ENCODE assay signal across 9 cellular contexts in genomic region chr6:155493026-155493693, GRCh38. TPM values are rescaled to one million over a fixed set of nuclear protein-coding genes. Genes with fewer than 3 reads are reported as not detected.
DNase-seq lines count a peak whose midpoint lies in the region; ATAC-seq and TF ChIP-seq lines count a peak whose summit lies in the region.
"Had no signal": no experiment of that assay in that cellular context is flagged by ENCODE, and none has a peak within 500 bp of the region (broad histone marks: within the 10 kb centered on the region; RNA-seq: fewer than 3 reads in every experiment).

No MANE protein-coding gene starts in this region.

- no peak overlapping the region for H3K4me3 Mint-ChIP-seq in activated CD8-positive, alpha-beta T cell treated with anti-CD3 and anti-CD28 coated beads for 36 hours
- H3K4me3 Mint-ChIP-seq in activated CD8-positive, alpha-beta T cell treated with anti-CD3 and anti-CD28 coated beads, Interleukin-2, amount 10 ng/mL, durations not matched to agents 7 days and 5 days = no peak overlapping the region
- H3K4me3 Mint-ChIP-seq in chondrocyte (ENCODE audit: unreplicated experiment) = no peak overlapping the region
- H3K4me3 Mint-ChIP-seq in activated T-cell treated with anti-CD3 and anti-CD28 coated beads, Interleukin-2, amount 50 U/mL, for 4 hours = no peak overlapping the region
- H3K4me3 Mint-ChIP-seq in T-helper 2 cell treated with Interferon-gamma antibody and Interleukin-4, amounts not matched to agents 5 μg/mL and 100 μg/mL, for 36 hours = no peak overlapping the region
- H3K4me3 Mint-ChIP-seq: neural crest cell had no signal

- no peaks in the 10 kb centered on the region for H3K36me3 Mint-ChIP-seq in activated CD8-positive, alpha-beta T cell treated with anti-CD3 and anti-CD28 coated beads for 36 hours (ENCODE audit: low read depth)
- H3K36me3 Mint-ChIP-seq in activated CD8-positive, alpha-beta T cell treated with anti-CD3 and anti-CD28 coated beads, Interleukin-2, amount 10 ng/mL, durations not matched to agents 7 days and 5 days (ENCODE audit: low read depth) = no peaks in the 10 kb centered on the region
- no peaks in the 10 kb centered on the region for H3K36me3 Mint-ChIP-seq in chondrocyte (ENCODE audit: low read depth)
- no peaks in the 10 kb centered on the region for H3K36me3 Mint-ChIP-seq in activated T-cell treated with anti-CD3 and anti-CD28 coated beads, Interleukin-2, amount 50 U/mL, for 4 hours (ENCODE audit: insufficient read depth)
- H3K36me3 Mint-ChIP-seq in T-helper 2 cell treated with Interferon-gamma antibody and Interleukin-4, amounts not matched to agents 5 μg/mL and 100 μg/mL, for 36 hours (ENCODE audit: low read depth) = no peaks in the 10 kb centered on the region

- no peaks in the 10 kb centered on the region for H3K27me3 ChIP-seq in upper lobe of right lung

- peaks cover 14% of the 10 kb centered on the region for H3K4me1 Mint-ChIP-seq in activated CD8-positive, alpha-beta T cell treated with anti-CD3 and anti-CD28 coated beads for 36 hours (ENCODE audit: low read depth)
- H3K4me1 Mint-ChIP-seq in activated CD8-positive, alpha-beta T cell treated with anti-CD3 and anti-CD28 coated beads, Interleukin-2, amount 10 ng/mL, durations not matched to agents 7 days and 5 days (ENCODE audit: low read depth) = no peaks in the 10 kb centered on the region
- peaks cover 43% of the 10 kb centered on the region for H3K4me1 Mint-ChIP-seq in chondrocyte (ENCODE audit: low read depth)
- peaks cover 9% of the 10 kb centered on the region for H3K4me1 Mint-ChIP-seq in activated T-cell treated with anti-CD3 and anti-CD28 coated beads, Interleukin-2, amount 50 U/mL, for 4 hours (ENCODE audit: low read depth)
- H3K4me1 Mint-ChIP-seq in T-helper 2 cell treated with Interferon-gamma antibody and Interleukin-4, amounts not matched to agents 5 μg/mL and 100 μg/mL, for 36 hours (ENCODE audit: low read depth) = no peaks in the 10 kb centered on the region
- H3K4me1 Mint-ChIP-seq: neural crest cell had no signal

- ATAC-seq in activated CD8-positive, alpha-beta T cell treated with anti-CD3 and anti-CD28 coated beads for 36 hours = peak; percentile 42
- ATAC-seq in activated CD8-positive, alpha-beta T cell treated with anti-CD3 and anti-CD28 coated beads, Interleukin-2, amount 10 ng/mL, durations not matched to agents 7 days and 5 days = no peak
- ATAC-seq in HG02973 (IDR thresholded peaks at IDR 0.05; ENCODE audit: unreplicated experiment) (peak; percentile 9), upper lobe of right lung (no peak)
- ATAC-seq in activated T-cell treated with anti-CD3 and anti-CD28 coated beads, Interleukin-2, amount 50 U/mL, for 4 hours = no peak

- peak overlapping the region; percentile 15 for H3K27ac ChIP-seq in upper lobe of right lung

- no peaks in the 10 kb centered on the region for H3K36me3 ChIP-seq in upper lobe of right lung

- TF ChIP-seq CTCF in activated CD8-positive, alpha-beta T cell treated with anti-CD3 and anti-CD28 coated beads for 36 hours (IDR thresholded peaks at IDR 0.05) = no peak
- TF ChIP-seq CTCF in chondrocyte (IDR thresholded peaks at IDR 0.05) (no peak), upper lobe of right lung (IDR thresholded peaks at IDR 0.05) (no peak)

- intact Hi-C loops in activated CD8-positive, alpha-beta T cell treated with anti-CD3 and anti-CD28 coated beads for 36 hours (cut with micrococcal nuclease) = no loop called here
- intact Hi-C loops in upper lobe of right lung (cut with DNase I) = no loop called here

- H3K27ac Mint-ChIP-seq in activated CD8-positive, alpha-beta T cell treated with anti-CD3 and anti-CD28 coated beads for 36 hours = peak overlapping the region; percentile 43
- no peak overlapping the region for H3K27ac Mint-ChIP-seq in activated CD8-positive, alpha-beta T cell treated with anti-CD3 and anti-CD28 coated beads, Interleukin-2, amount 10 ng/mL, durations not matched to agents 7 days and 5 days
- peak overlapping the region; percentile 97 for H3K27ac Mint-ChIP-seq in chondrocyte (ENCODE audit: unreplicated experiment)
- H3K27ac Mint-ChIP-seq in T-helper 2 cell treated with Interferon-gamma antibody and Interleukin-4, amounts not matched to agents 5 μg/mL and 100 μg/mL, for 36 hours = no peak overlapping the region

- CTCF ChIA-PET in activated CD8-positive, alpha-beta T cell treated with anti-CD3 and anti-CD28 coated beads for 36 hours (lab: Charles Lee) = interaction anchor here (0.9 kb wide), 1 partner anchor 18 kb away, joined by 3 read pairs; no protein-coding TSS in a partner anchor
- CTCF ChIA-PET in activated CD8-positive, alpha-beta T cell treated with anti-CD3 and anti-CD28 coated beads, Interleukin-2, amount 10 ng/mL, durations not matched to agents 7 days and 5 days (lab: Charles Lee) = no interaction called here

- no peak overlapping the region for H3K4me3 ChIP-seq in upper lobe of right lung

- H3K4me1 ChIP-seq in upper lobe of right lung = no peaks in the 10 kb centered on the region

- POLR2A ChIA-PET in activated CD8-positive, alpha-beta T cell treated with anti-CD3 and anti-CD28 coated beads for 36 hours (lab: Charles Lee) = interaction anchor here (0.6 kb wide), 1 partner anchor 16 kb away, joined by 4 read pairs; no protein-coding TSS in a partner anchor
- POLR2A ChIA-PET in activated CD8-positive, alpha-beta T cell treated with anti-CD3 and anti-CD28 coated beads, Interleukin-2, amount 10 ng/mL, durations not matched to agents 7 days and 5 days (lab: Charles Lee) = no interaction called here

- no peaks in the 10 kb centered on the region for H3K27me3 Mint-ChIP-seq in activated CD8-positive, alpha-beta T cell treated with anti-CD3 and anti-CD28 coated beads for 36 hours
- H3K27me3 Mint-ChIP-seq in activated CD8-positive, alpha-beta T cell treated with anti-CD3 and anti-CD28 coated beads, Interleukin-2, amount 10 ng/mL, durations not matched to agents 7 days and 5 days (ENCODE audit: low read depth) = no peaks in the 10 kb centered on the region
- no peaks in the 10 kb centered on the region for H3K27me3 Mint-ChIP-seq in chondrocyte (ENCODE audit: low read depth)
- H3K27me3 Mint-ChIP-seq in activated T-cell treated with anti-CD3 and anti-CD28 coated beads, Interleukin-2, amount 50 U/mL, for 4 hours (ENCODE audit: low read depth) = no peaks in the 10 kb centered on the region
- no peaks in the 10 kb centered on the region for H3K27me3 Mint-ChIP-seq in T-helper 2 cell treated with Interferon-gamma antibody and Interleukin-4, amounts not matched to agents 5 μg/mL and 100 μg/mL, for 36 hours (ENCODE audit: low read depth)

- H3K9me3 Mint-ChIP-seq in activated CD8-positive, alpha-beta T cell treated with anti-CD3 and anti-CD28 coated beads for 36 hours = peaks cover 7% of the 10 kb centered on the region
- no peaks in the 10 kb centered on the region for H3K9me3 Mint-ChIP-seq in activated CD8-positive, alpha-beta T cell treated with anti-CD3 and anti-CD28 coated beads, Interleukin-2, amount 10 ng/mL, durations not matched to agents 7 days and 5 days (ENCODE audit: insufficient read depth)
- no peaks in the 10 kb centered on the region for H3K9me3 Mint-ChIP-seq in chondrocyte (ENCODE audit: low read depth)
- peaks cover 5% of the 10 kb centered on the region for H3K9me3 Mint-ChIP-seq in activated T-cell treated with anti-CD3 and anti-CD28 coated beads, Interleukin-2, amount 50 U/mL, for 4 hours
- no peaks in the 10 kb centered on the region for H3K9me3 Mint-ChIP-seq in T-helper 2 cell treated with Interferon-gamma antibody and Interleukin-4, amounts not matched to agents 5 μg/mL and 100 μg/mL, for 36 hours

- H3K9me3 ChIP-seq in upper lobe of right lung = no peaks in the 10 kb centered on the region

- DNase-seq in activated CD8-positive, alpha-beta T cell treated with anti-CD3 and anti-CD28 coated beads for 36 hours = no peak
- no peak for DNase-seq in activated CD8-positive, alpha-beta T cell treated with anti-CD3 and anti-CD28 coated beads, Interleukin-2, amount 10 ng/mL, durations not matched to agents 7 days and 5 days
- DNase-seq in chondrocyte (ENCODE audit: low spot score) (no peak), upper lobe of right lung (no peak), LoVo (ENCODE audit: low spot score) (no peak)
- no peak for DNase-seq in activated T-cell treated with anti-CD3 and anti-CD28 coated beads, Interleukin-2, amount 50 U/mL, for 4 hours
- no peak for DNase-seq in T-helper 2 cell treated with Interferon-gamma antibody and Interleukin-4, amounts not matched to agents 5 μg/mL and 100 μg/mL, for 36 hours (ENCODE audit: low spot score)

RNA-seq across cellular contexts. Expression of gene NOX3, which starts 37.5 kb away (rescaled TPM):
- total RNA-seq in activated CD8-positive, alpha-beta T cell treated with anti-CD3 and anti-CD28 coated beads for 36 hours = not detected
- not detected for total RNA-seq in activated CD8-positive, alpha-beta T cell treated with anti-CD3 and anti-CD28 coated beads, Interleukin-2, amount 10 ng/mL, durations not matched to agents 7 days and 5 days
- total RNA-seq in chondrocyte = not detected in 3 replicates
- not detected for total RNA-seq in upper lobe of right lung
- total RNA-seq in activated T-cell treated with anti-CD3 and anti-CD28 coated beads, Interleukin-2, amount 50 U/mL, for 4 hours = not detected
- total RNA-seq: neural crest cell had no signal

Comparison
In these comparisons a context has a peak if more than half of its experiments do, and no peak if none do; other contexts are left out.
1. ATAC-seq: peak in activated CD8-positive, alpha-beta T cell treated with anti-CD3 and anti-CD28 coated beads for 36 hours (single experiment) and HG02973 (single experiment); none in activated CD8-positive, alpha-beta T cell treated with anti-CD3 and anti-CD28 coated beads, Interleukin-2, amount 10 ng/mL, durations not matched to agents 7 days and 5 days (single experiment), upper lobe of right lung (single experiment) and activated T-cell treated with anti-CD3 and anti-CD28 coated beads, Interleukin-2, amount 50 U/mL, for 4 hours (0 of 2).
2. H3K27ac Mint-ChIP-seq: peak in activated CD8-positive, alpha-beta T cell treated with anti-CD3 and anti-CD28 coated beads for 36 hours (single experiment) and chondrocyte (single experiment); none in activated CD8-positive, alpha-beta T cell treated with anti-CD3 and anti-CD28 coated beads, Interleukin-2, amount 10 ng/mL, durations not matched to agents 7 days and 5 days (single experiment) and T-helper 2 cell treated with Interferon-gamma antibody and Interleukin-4, amounts not matched to agents 5 μg/mL and 100 μg/mL, for 36 hours (single experiment).